In the genomic region with DNA sequence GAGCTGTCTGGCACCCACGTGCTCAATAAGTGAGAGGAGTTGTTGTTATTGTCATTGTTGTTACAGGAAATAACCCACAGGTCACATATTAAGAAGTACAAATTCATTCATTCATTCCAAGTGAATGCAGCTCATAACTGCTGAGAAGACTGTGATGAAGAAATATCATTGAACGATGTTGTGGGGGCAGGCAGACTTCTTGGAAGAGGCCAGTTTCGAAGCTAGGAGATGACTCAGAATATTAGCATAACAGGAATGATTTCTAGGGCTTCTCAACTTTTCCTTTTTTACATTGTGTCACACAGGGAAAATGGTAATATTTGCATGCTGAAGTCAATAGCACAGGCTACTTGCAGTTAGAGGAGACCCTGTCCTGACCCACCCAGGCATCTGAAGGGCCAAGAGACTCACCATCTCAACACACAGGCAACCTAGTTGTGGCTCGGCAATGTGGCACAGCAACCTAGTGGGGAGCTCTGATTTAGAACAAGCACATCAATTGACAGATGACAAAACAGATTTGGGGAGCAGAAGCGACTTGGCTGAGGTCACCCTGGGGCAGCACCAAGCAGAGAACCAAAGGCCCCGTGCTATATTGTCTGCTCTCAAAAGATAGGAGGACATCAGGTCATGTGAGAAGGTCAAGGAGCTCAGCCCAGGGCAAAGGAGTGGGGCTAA, we compare ENCODE assay signal across 27 cellular contexts.
"Had no signal": no experiment of that assay in that cellular context is flagged by ENCODE, and none has a peak within 500 bp of the region (broad histone marks: within the 10 kb centered on the region; RNA-seq: fewer than 3 reads in every experiment).

No MANE protein-coding gene starts in this region.

- DNase-seq: activated CD4-positive, alpha-beta memory T cell treated with anti-CD3 and anti-CD28 coated beads, Interleukin-2, amount 10 ng/mL, durations not matched to agents 7 days and 5 days; activated CD4-positive, alpha-beta T cell treated with anti-CD3 and anti-CD28 coated beads for 4 hours; activated naive CD8-positive, alpha-beta T cell treated with anti-CD3 and anti-CD28 coated beads, Interleukin-2, amount 50 U/mL, for 24 hours; activated T-cell treated with anti-CD3 and anti-CD28 coated beads, Interleukin-2, amount 50 U/mL, for 48 hours; left colon; naive thymus-derived CD4-positive, alpha-beta T cell; sigmoid colon; small intestine; stimulated activated CD4-positive, alpha-beta T cell treated with anti-CD3 and anti-CD28 coated beads, Interleukin-1b, Interleukin-23, amount 100 ng/mL, for 48 hours; stimulated activated naive B cell treated with anti-CD40 and anti-IgM and Interleukin-4, amounts not matched to agents 10 μg/mL and 1 μg/mL and 100 μg/mL, for 72 hours; stomach; SW 1271; T-helper 9 cell; thyroid gland had no signal

- H3K36me3 ChIP-seq: sigmoid colon, stomach, thyroid gland had no signal

- H3K4me1 Mint-ChIP-seq: activated CD4-positive, alpha-beta memory T cell treated with anti-CD3 and anti-CD28 coated beads, Interleukin-2, amount 10 ng/mL, durations not matched to agents 7 days and 5 days; activated naive CD4-positive, alpha-beta T cell treated with anti-CD3 and anti-CD28 coated beads, Interleukin-2, amount 50 U/mL, for 24 hours; activated naive CD8-positive, alpha-beta T cell treated with anti-CD3 and anti-CD28 coated beads, Interleukin-2, amount 50 U/mL, for 24 hours; naive thymus-derived CD4-positive, alpha-beta T cell; stimulated activated naive B cell treated with anti-CD40 and anti-IgM and Interleukin-4, amounts not matched to agents 10 μg/mL and 1 μg/mL and 100 μg/mL, for 72 hours had no signal

- ATAC-seq: activated naive CD8-positive, alpha-beta T cell treated with anti-CD3 and anti-CD28 coated beads, Interleukin-2, amount 50 U/mL, for 24 hours; left colon; naive thymus-derived CD4-positive, alpha-beta T cell; stimulated activated naive B cell treated with anti-CD40 and anti-IgM and Interleukin-4, amounts not matched to agents 10 μg/mL and 1 μg/mL and 100 μg/mL, for 72 hours had no signal

- H3K4me3 ChIP-seq: sigmoid colon, SK-N-MC, stomach, thyroid gland had no signal

- FAIRE-seq: frontal cortex, keratinocyte, small intestine, TTC549 had no signal

- H3K27me3 Mint-ChIP-seq: activated CD4-positive, alpha-beta memory T cell treated with anti-CD3 and anti-CD28 coated beads, Interleukin-2, amount 10 ng/mL, durations not matched to agents 7 days and 5 days; brain had no signal

- H3K27ac ChIP-seq: epithelial cell of prostate, sigmoid colon, SK-N-MC, stomach, thyroid gland, VCaP had no signal

- H3K4me3 Mint-ChIP-seq: activated CD4-positive, alpha-beta memory T cell treated with anti-CD3 and anti-CD28 coated beads, Interleukin-2, amount 10 ng/mL, durations not matched to agents 7 days and 5 days; activated naive CD4-positive, alpha-beta T cell treated with anti-CD3 and anti-CD28 coated beads, Interleukin-2, amount 50 U/mL, for 24 hours; activated naive CD8-positive, alpha-beta T cell treated with anti-CD3 and anti-CD28 coated beads, Interleukin-2, amount 50 U/mL, for 24 hours; brain; mesothelial cell of epicardium; naive thymus-derived CD4-positive, alpha-beta T cell; neural crest cell; stimulated activated naive B cell treated with anti-CD40 and anti-IgM and Interleukin-4, amounts not matched to agents 10 μg/mL and 1 μg/mL and 100 μg/mL, for 72 hours; T-helper 1 cell treated with Interleukin-12 subunit alpha and Interleukin-12 subunit beta and Interleukin-4 antibody, amounts not matched to agents 30 μg/mL and 1 μg/mL, for 36 hours had no signal

- H3K27me3 ChIP-seq: thyroid gland had no signal

- H3K27ac Mint-ChIP-seq: activated CD4-positive, alpha-beta memory T cell treated with anti-CD3 and anti-CD28 coated beads, Interleukin-2, amount 10 ng/mL, durations not matched to agents 7 days and 5 days; activated naive CD4-positive, alpha-beta T cell treated with anti-CD3 and anti-CD28 coated beads, Interleukin-2, amount 50 U/mL, for 24 hours; activated naive CD8-positive, alpha-beta T cell treated with anti-CD3 and anti-CD28 coated beads, Interleukin-2, amount 50 U/mL, for 24 hours; activated T-helper 2 cell treated with anti-CD3 and anti-CD28 coated beads, Interferon-gamma antibody, Interleukin-2, Interleukin-4, amounts not matched to agents 10 μg/mL and 5 μg/mL and 100 μg/mL, durations not matched to agents 14 hours and 24 hours and 36 hours; mesothelial cell of epicardium; naive thymus-derived CD4-positive, alpha-beta T cell; progenitor cell of endocrine pancreas; stimulated activated naive B cell treated with anti-CD40 and anti-IgM and Interleukin-4, amounts not matched to agents 10 μg/mL and 1 μg/mL and 100 μg/mL, for 72 hours; T-helper 1 cell treated with Interleukin-12 subunit alpha and Interleukin-12 subunit beta and Interleukin-4 antibody, amounts not matched to agents 30 μg/mL and 1 μg/mL, for 36 hours had no signal

- H3K9me3 ChIP-seq: sigmoid colon, stomach, thyroid gland had no signal

- H3K36me3 Mint-ChIP-seq: activated naive CD4-positive, alpha-beta T cell treated with anti-CD3 and anti-CD28 coated beads, Interleukin-2, amount 50 U/mL, for 24 hours; brain; mesothelial cell of epicardium; naive thymus-derived CD4-positive, alpha-beta T cell; stimulated activated naive B cell treated with anti-CD40 and anti-IgM and Interleukin-4, amounts not matched to agents 10 μg/mL and 1 μg/mL and 100 μg/mL, for 72 hours had no signal

- H3K9me3 Mint-ChIP-seq: activated CD4-positive, alpha-beta memory T cell treated with anti-CD3 and anti-CD28 coated beads, Interleukin-2, amount 10 ng/mL, durations not matched to agents 7 days and 5 days; activated naive CD4-positive, alpha-beta T cell treated with anti-CD3 and anti-CD28 coated beads, Interleukin-2, amount 50 U/mL, for 24 hours; activated naive CD8-positive, alpha-beta T cell treated with anti-CD3 and anti-CD28 coated beads, Interleukin-2, amount 50 U/mL, for 24 hours; activated T-helper 2 cell treated with anti-CD3 and anti-CD28 coated beads, Interferon-gamma antibody, Interleukin-2, Interleukin-4, amounts not matched to agents 10 μg/mL and 5 μg/mL and 100 μg/mL, durations not matched to agents 14 hours and 24 hours and 36 hours; brain; mesothelial cell of epicardium; neural crest cell; T-helper 1 cell treated with Interleukin-12 subunit alpha and Interleukin-12 subunit beta and Interleukin-4 antibody, amounts not matched to agents 30 μg/mL and 1 μg/mL, for 36 hours had no signal

- H3K4me1 ChIP-seq: sigmoid colon, stomach, thyroid gland had no signal
